22 cellular contexts compared by ENCODE assay signal in genomic region chr6:149131891-149132290, GRCh38.
DNase-seq lines count a peak whose midpoint lies in the region; ATAC-seq and TF ChIP-seq lines count a peak whose summit lies in the region.
"Had no signal": no experiment of that assay in that cellular context is flagged by ENCODE, and none has a peak within 500 bp of the region (broad histone marks: within the 10 kb centered on the region; RNA-seq: fewer than 3 reads in every experiment).

No MANE protein-coding gene starts in this region.

- H3K4me3 ChIP-seq in right cardiac atrium (ENCODE audit: low read length), result no peak overlapping the region
- H3K4me3 ChIP-seq in heart right ventricle, result no peak overlapping the region
- H3K4me3 ChIP-seq in esophagus squamous epithelium, result no peak overlapping the region
- H3K4me3 ChIP-seq in CD8-positive, alpha-beta memory T cell (ENCODE audit: low read length), result no peak overlapping the region
- H3K4me3 ChIP-seq: breast epithelium, SJSA1, testis had no signal

- no peaks in the 10 kb centered on the region for H3K27me3 Mint-ChIP-seq in activated CD4-positive, alpha-beta T cell treated with anti-CD3 and anti-CD28 coated beads, Interleukin-2, amount 10 ng/mL, durations not matched to agents 24 days and 14 days
- H3K27me3 Mint-ChIP-seq in CD8-positive, alpha-beta memory T cell, result peaks cover 0 to 2% of the 10 kb centered on the region in 2 donors

- WGBS in right cardiac atrium, result 64% methylated on average over 4 of the region's 4 CpGs
- WGBS in heart right ventricle, 2 donors, result 71 to 74% methylated on average over 4 of the region's 4 CpGs
- WGBS in esophagus squamous epithelium, 2 donors, result 83 to 88% methylated on average over 4 of the region's 4 CpGs

- CTCF ChIA-PET in CD8-positive, alpha-beta memory T cell (lab: Charles Lee), result interaction anchor here (0.8 to 1.5 kb wide), 4 partner anchors 9 to 288 kb away, joined by 3 to 4 read pairs (median 3); no protein-coding TSS in a partner anchor

- DNase-seq in activated CD4-positive, alpha-beta T cell treated with anti-CD3 and anti-CD28 coated beads, Interleukin-2, amount 10 ng/mL, durations not matched to agents 24 days and 14 days, result no peak
- DNase-seq in activated CD4-positive, alpha-beta T cell treated with anti-CD3 and anti-CD28 coated beads, Interleukin-2, amount 50 U/mL, for 4 hours, result no peak
- DNase-seq in right cardiac atrium, result no peak
- no peak for DNase-seq in heart right ventricle
- no peak for DNase-seq in esophagus squamous epithelium (lab: John Stamatoyannopoulos, UW)
- no peak for DNase-seq in NK-92 treated with Interleukin-12 subunit alpha and Interleukin-12 subunit beta, amount 100 ng/mL, for 24 hours (lab: John Stamatoyannopoulos, UW)
- no peak for DNase-seq in CD8-positive, alpha-beta memory T cell
- DNase-seq: activated effector memory CD4-positive, alpha-beta T cell treated with Interleukin-2 at 50 U/mL for 16 hours; amniotic stem cell; DMS53; NCI-H1436; NCI-H2081 treated with DMSO at 0.1 percent for 48 hours; NCI-H345; NCI-H748 treated with DMSO at 0.1 percent for 48 hours; stimulated activated naive CD8-positive, alpha-beta T cell treated with anti-CD3 and anti-CD28 coated beads, Interleukin-15, Interleukin-2, amounts not matched to agents 100 U/mL and 50 U/mL, for 24 hours; testis had no signal

- peaks cover 57% of the 10 kb centered on the region for H3K4me1 Mint-ChIP-seq in activated CD4-positive, alpha-beta T cell treated with anti-CD3 and anti-CD28 coated beads, Interleukin-2, amount 10 ng/mL, durations not matched to agents 24 days and 14 days
- H3K4me1 Mint-ChIP-seq in CD8-positive, alpha-beta memory T cell, result peaks cover 29 to 62% (median 57%) of the 10 kb centered on the region in 3 donors

- peaks cover 6% of the 10 kb centered on the region for H3K9me3 Mint-ChIP-seq in activated CD4-positive, alpha-beta T cell treated with anti-CD3 and anti-CD28 coated beads, Interleukin-2, amount 10 ng/mL, durations not matched to agents 24 days and 14 days
- no peaks in the 10 kb centered on the region for H3K9me3 Mint-ChIP-seq in CD8-positive, alpha-beta memory T cell

- TF ChIP-seq CTCF in heart right ventricle (IDR thresholded peaks at IDR 0.05) (no peak), esophagus squamous epithelium (IDR thresholded peaks at IDR 0.05) (no peak)

- peak overlapping the region; percentile 89 for H3K27ac Mint-ChIP-seq in activated CD4-positive, alpha-beta T cell treated with anti-CD3 and anti-CD28 coated beads, Interleukin-2, amount 10 ng/mL, durations not matched to agents 24 days and 14 days
- peak overlapping the region in 4 of 8 donors; percentile 8 to 84 (median 62) for H3K27ac Mint-ChIP-seq in CD8-positive, alpha-beta memory T cell
- H3K27ac Mint-ChIP-seq: progenitor cell of endocrine pancreas had no signal

- H3K4me3 Mint-ChIP-seq in activated CD4-positive, alpha-beta T cell treated with anti-CD3 and anti-CD28 coated beads, Interleukin-2, amount 10 ng/mL, durations not matched to agents 24 days and 14 days, result peak overlapping the region; percentile 42
- peak overlapping the region in 1 of 7 donors; percentile 9 for H3K4me3 Mint-ChIP-seq in CD8-positive, alpha-beta memory T cell

- H3K36me3 ChIP-seq in heart right ventricle (no peaks in the 10 kb centered on the region), esophagus squamous epithelium (no peaks in the 10 kb centered on the region)
- H3K36me3 ChIP-seq in CD8-positive, alpha-beta memory T cell (ENCODE audit: insufficient read depth, low read length), result no peaks in the 10 kb centered on the region
- H3K36me3 ChIP-seq: breast epithelium, SJSA1 had no signal

- H3K9me3 ChIP-seq in right cardiac atrium (ENCODE audit: control insufficient read depth, low read length), result no peaks in the 10 kb centered on the region
- no peaks in the 10 kb centered on the region for H3K9me3 ChIP-seq in heart right ventricle
- no peaks in the 10 kb centered on the region for H3K9me3 ChIP-seq in esophagus squamous epithelium
- no peaks in the 10 kb centered on the region for H3K9me3 ChIP-seq in CD8-positive, alpha-beta memory T cell (ENCODE audit: low read length)
- H3K9me3 ChIP-seq: breast epithelium, SJSA1, testis had no signal

- ATAC-seq in right cardiac atrium (peak; percentile 45 to 63), heart right ventricle (no peak), GM21825 (IDR thresholded peaks at IDR 0.05; ENCODE audit: unreplicated experiment) (no peak)
- ATAC-seq: stimulated activated naive CD8-positive, alpha-beta T cell treated with anti-CD3 and anti-CD28 coated beads, Interleukin-15, Interleukin-2, amounts not matched to agents 100 U/mL and 50 U/mL, for 24 hours had no signal

- intact Hi-C loops in activated CD4-positive, alpha-beta T cell treated with anti-CD3 and anti-CD28 coated beads, Interleukin-2, amount 10 ng/mL, durations not matched to agents 24 days and 14 days (cut with micrococcal nuclease), result no loop called here
- intact Hi-C loops in right cardiac atrium (cut with DNase I) (no loop called here), heart right ventricle (cut with DNase I) (no loop called here), esophagus squamous epithelium (cut with DNase I) (no loop called here)

- H3K27me3 ChIP-seq in right cardiac atrium (ENCODE audit: control insufficient read depth, insufficient read depth) (no peaks in the 10 kb centered on the region), heart right ventricle (peaks cover 0 to 10% (median 4%) of the 10 kb centered on the region in 7 donors), esophagus squamous epithelium (no peaks in the 10 kb centered on the region)
- H3K27me3 ChIP-seq in CD8-positive, alpha-beta memory T cell (ENCODE audit: insufficient read depth, low read length, poor library complexity, severe bottlenecking), result no peaks in the 10 kb centered on the region
- H3K27me3 ChIP-seq: breast epithelium, SJSA1, testis had no signal

- peaks cover 34% of the 10 kb centered on the region for H3K36me3 Mint-ChIP-seq in activated CD4-positive, alpha-beta T cell treated with anti-CD3 and anti-CD28 coated beads, Interleukin-2, amount 10 ng/mL, durations not matched to agents 24 days and 14 days (ENCODE audit: low read depth)
- H3K36me3 Mint-ChIP-seq in CD8-positive, alpha-beta memory T cell, result peaks cover 0 to 6% (median 2%) of the 10 kb centered on the region in 3 donors

- H3K4me1 ChIP-seq in right cardiac atrium (ENCODE audit: control insufficient read depth, insufficient read depth, low read length), result peaks cover 2% of the 10 kb centered on the region
- peaks cover 0 to 11% (median 4%) of the 10 kb centered on the region in 9 donors for H3K4me1 ChIP-seq in heart right ventricle
- peaks cover 0 to 38% (median 0%) of the 10 kb centered on the region in 3 donors for H3K4me1 ChIP-seq in esophagus squamous epithelium
- H3K4me1 ChIP-seq in CD8-positive, alpha-beta memory T cell (ENCODE audit: insufficient read depth, low read length), result peaks cover 44% of the 10 kb centered on the region
- H3K4me1 ChIP-seq: testis had no signal

- TF ChIP-seq POLR2A in esophagus squamous epithelium (IDR thresholded peaks at IDR 0.05), result no peak

- POLR2A ChIA-PET in CD8-positive, alpha-beta memory T cell (lab: Charles Lee), result no interaction called here

- H3K27ac ChIP-seq in right cardiac atrium (ENCODE audit: low read length) (no peak overlapping the region), heart right ventricle (no peak overlapping the region), esophagus squamous epithelium (peak overlapping the region in 3 of 4 donors; percentile 49 to 72 (median 60))
- no peak overlapping the region for H3K27ac ChIP-seq in CD8-positive, alpha-beta memory T cell (ENCODE audit: low read depth, low read length)
- H3K27ac ChIP-seq: epithelial cell of prostate, HL-60, SJSA1, testis had no signal

Comparison
In these comparisons a context has a peak if more than half of its experiments do, and no peak if none do; other contexts are left out.
1. ATAC-seq: peak in right cardiac atrium (2 of 2); none in heart right ventricle (0 of 8) and GM21825 (single experiment).
2. H3K27ac ChIP-seq: peak in esophagus squamous epithelium (3 of 4); none in right cardiac atrium (single experiment), heart right ventricle (0 of 10) and CD8-positive, alpha-beta memory T cell (single experiment).